Comparison of ENCODE assay signal across 11 cellular contexts in the genomic region with DNA sequence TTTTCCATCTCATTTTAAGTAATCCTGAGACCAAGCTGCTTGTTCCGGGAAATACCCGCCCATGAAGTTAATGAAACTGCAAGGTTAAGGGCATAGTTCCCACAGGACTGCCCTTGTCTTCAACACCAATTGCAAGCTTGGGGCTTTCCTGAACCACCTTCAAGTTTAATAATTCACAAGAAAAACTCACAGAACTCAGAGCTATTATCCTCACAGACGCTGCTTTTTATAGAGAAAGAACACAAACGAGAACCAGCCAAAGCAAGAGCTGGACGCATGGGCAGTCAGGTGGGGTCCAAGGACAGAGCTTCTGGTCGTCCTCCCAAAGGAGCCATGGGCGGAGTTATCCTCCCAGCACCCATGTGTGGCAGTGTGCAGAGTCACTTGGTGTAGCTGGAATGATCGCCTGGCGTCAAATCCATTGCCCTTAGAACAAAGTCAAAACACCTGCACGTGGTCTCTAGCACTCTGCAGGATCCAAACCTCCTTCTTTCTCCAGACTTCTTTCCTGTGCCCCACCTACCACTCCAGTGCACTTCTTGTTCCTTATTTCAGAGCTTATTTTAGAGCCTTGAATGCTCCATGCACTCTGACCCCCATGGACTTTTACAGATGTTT. TPM values are rescaled to one million over a fixed set of nuclear protein-coding genes. Genes with fewer than 3 reads are reported as not detected.
A peak's percentile ranks its signal among the peaks of the same experiment; 100 is the strongest.
DNase-seq lines count a peak whose midpoint lies in the region; ATAC-seq and TF ChIP-seq lines count a peak whose summit lies in the region.
"Had no signal": no experiment of that assay in that cellular context is flagged by ENCODE, and none has a peak within 500 bp of the region (broad histone marks: within the 10 kb centered on the region; RNA-seq: fewer than 3 reads in every experiment).

No MANE protein-coding gene starts in this region.

- no peak overlapping the region for H3K27ac Mint-ChIP-seq in activated CD4-positive, alpha-beta memory T cell treated with anti-CD3 and anti-CD28 coated beads, Interleukin-2, amount 10 ng/mL, durations not matched to agents 7 days and 5 days
- H3K27ac Mint-ChIP-seq: activated naive CD8-positive, alpha-beta T cell had no signal

- BruUV-seq in PC-3 (replicated peaks; lab: Mats Ljungman, UMichigan) = no TSS peak

- H4K20me1 ChIP-seq in PC-3 (ENCODE audit: low read length) = no peaks in the 10 kb centered on the region

- ATAC-seq in GM19025 (IDR thresholded peaks at IDR 0.05; ENCODE audit: low read depth, unreplicated experiment) = peak; percentile 82
- peak; percentile 84 for ATAC-seq in HG02798 (IDR thresholded peaks at IDR 0.05; ENCODE audit: poor library complexity, unreplicated experiment)
- ATAC-seq in PC-3 = no peak

- peaks cover 33% of the 10 kb centered on the region for H3K36me3 Mint-ChIP-seq in activated CD4-positive, alpha-beta memory T cell treated with anti-CD3 and anti-CD28 coated beads, Interleukin-2, amount 10 ng/mL, durations not matched to agents 7 days and 5 days (ENCODE audit: low read depth)

- H3K9me3 Mint-ChIP-seq in activated CD4-positive, alpha-beta memory T cell treated with anti-CD3 and anti-CD28 coated beads, Interleukin-2, amount 10 ng/mL, durations not matched to agents 7 days and 5 days = no peaks in the 10 kb centered on the region

- no peaks in the 10 kb centered on the region for H3K36me3 ChIP-seq in PC-3 (ENCODE audit: low read depth, low read length)

- no peaks in the 10 kb centered on the region for H3K79me2 ChIP-seq in PC-3 (ENCODE audit: low read length)

- POLR2A ChIA-PET in PC-3 (lab: Charles Lee; ENCODE audit: unreplicated experiment) = interaction anchor here (0.7 kb wide), 1 partner anchor 15 kb away, joined by 3 read pairs; no protein-coding TSS in a partner anchor
- POLR2A ChIA-PET in activated CD4-positive, alpha-beta memory T cell treated with anti-CD3 and anti-CD28 coated beads, Interleukin-2, amount 10 ng/mL, durations not matched to agents 7 days and 5 days (lab: Charles Lee) = interaction anchor here (1.9 kb wide), 1 partner anchor 156 kb away, joined by 5 read pairs; no protein-coding TSS in a partner anchor

- no peak overlapping the region for H2AFZ ChIP-seq in PC-3 (ENCODE audit: low read length)

- intact Hi-C loops in PC-3 (cut with micrococcal nuclease) = loop anchor here (5.0 kb wide), 1 partner anchor 36 kb away; no protein-coding TSS in a partner anchor

- CTCF ChIA-PET in PC-3 (lab: Charles Lee) = no interaction called here
- CTCF ChIA-PET in activated CD4-positive, alpha-beta memory T cell treated with anti-CD3 and anti-CD28 coated beads, Interleukin-2, amount 10 ng/mL, durations not matched to agents 7 days and 5 days (lab: Charles Lee) = interaction anchor here (0.9 to 2.4 kb wide), 3 partner anchors 17 to 456 kb away, joined by 3 to 7 read pairs (median 3); no protein-coding TSS in a partner anchor

- H3K9me3 ChIP-seq in PC-3 (ENCODE audit: low read length) = no peaks in the 10 kb centered on the region

- no peaks in the 10 kb centered on the region for H3K27me3 ChIP-seq in PC-3 (ENCODE audit: low read length)

- H3K27ac ChIP-seq in PC-3 (ENCODE audit: low read length) = no peak overlapping the region

- no peaks in the 10 kb centered on the region for H3K27me3 Mint-ChIP-seq in activated CD4-positive, alpha-beta memory T cell treated with anti-CD3 and anti-CD28 coated beads, Interleukin-2, amount 10 ng/mL, durations not matched to agents 7 days and 5 days
- H3K27me3 Mint-ChIP-seq: activated naive CD8-positive, alpha-beta T cell had no signal

- TF ChIP-seq CTCF in PC-3 (conservative IDR thresholded peaks at IDR 0.05; ENCODE audit: low read depth, low read length) = no peak

- H3K9ac ChIP-seq in PC-3 (ENCODE audit: low read length) = no peak overlapping the region

- no peak overlapping the region for H3K4me3 Mint-ChIP-seq in activated CD4-positive, alpha-beta memory T cell treated with anti-CD3 and anti-CD28 coated beads, Interleukin-2, amount 10 ng/mL, durations not matched to agents 7 days and 5 days
- H3K4me3 Mint-ChIP-seq: activated naive CD8-positive, alpha-beta T cell had no signal

- H3F3A ChIP-seq in PC-3 (ENCODE audit: low read length, unreplicated experiment) = no peaks in the 10 kb centered on the region

- peak overlapping the region; percentile 18; the same call in 1 of the 2 replicates for H3K4me2 ChIP-seq in PC-3 (ENCODE audit: low read length)

- H3K4me1 ChIP-seq in PC-3 (ENCODE audit: insufficient read depth, low read length) = peaks cover 27% of the 10 kb centered on the region

- H3K9me2 ChIP-seq in PC-3 (replicated peaks; ENCODE audit: low read length) = no peaks in the 10 kb centered on the region

- no peak overlapping the region for H3K4me3 ChIP-seq in PC-3 (ENCODE audit: low read length)

- no peaks in the 10 kb centered on the region for H3K4me1 Mint-ChIP-seq in activated CD4-positive, alpha-beta memory T cell treated with anti-CD3 and anti-CD28 coated beads, Interleukin-2, amount 10 ng/mL, durations not matched to agents 7 days and 5 days

- DNase-seq in PC-3 (no peak), renal cortical epithelial cell (ENCODE audit: low read depth) (peak; percentile 100), iPS-NIHi7 (ENCODE audit: extremely low spot score) (no peak), HuH-7.5 (ENCODE audit: low spot score) (no peak)
- no peak for DNase-seq in activated CD4-positive, alpha-beta memory T cell treated with anti-CD3 and anti-CD28 coated beads, Interleukin-2, amount 10 ng/mL, durations not matched to agents 7 days and 5 days
- no peak for DNase-seq in stimulated activated CD4-positive, alpha-beta T cell treated with anti-CD3 and anti-CD28 coated beads, Interleukin-15, amount 100 ng/mL, for 24 hours
- DNase-seq: activated CD4-positive, CD25-positive, alpha-beta regulatory T cell treated with anti-CD3 and anti-CD28 coated beads, Interleukin-2, amount 50 U/mL, for 72 hours; NCI-H1436 treated with DMSO at 0.1 percent for 48 hours had no signal

RNA-seq across cellular contexts. Expression of gene SNX10, which starts 56.7 kb away (rescaled TPM):
- 6.2 and 7.9 TPM in 2 replicates for total RNA-seq in PC-3 (2014; rRNA removed)
- total RNA-seq in renal cortical epithelial cell = 88.0 and 105 TPM in 2 replicates
- 10 to 100 TPM; 42.4 to 45.7 TPM for total RNA-seq in activated CD4-positive, alpha-beta memory T cell treated with anti-CD3 and anti-CD28 coated beads, Interleukin-2, amount 10 ng/mL, durations not matched to agents 7 days and 5 days
